Comparison of ENCODE assay signal across 31 cellular contexts in genomic region chr10:63474488-63474887, GRCh38.
"Had no signal": no experiment of that assay in that cellular context is flagged by ENCODE, and none has a peak within 500 bp of the region (broad histone marks: within the 10 kb centered on the region; RNA-seq: fewer than 3 reads in every experiment).

No MANE protein-coding gene starts in this region.

- H3K36me3 ChIP-seq: ascending aorta, breast epithelium, cardiac muscle cell, colonic mucosa, esophagus muscularis mucosa, gastrocnemius medialis, heart left ventricle had no signal

- H3K27ac ChIP-seq: ascending aorta, breast epithelium, cardiac muscle cell, colonic mucosa, esophagus muscularis mucosa, foreskin keratinocyte, gastrocnemius medialis, heart left ventricle had no signal

- H3K4me3 ChIP-seq: ascending aorta, breast epithelium, cardiac muscle cell, colonic mucosa, esophagus muscularis mucosa, gastrocnemius medialis, heart left ventricle had no signal

- H3K4me1 ChIP-seq: breast epithelium, colonic mucosa, foreskin keratinocyte had no signal

- ATAC-seq: activated CD4-positive, alpha-beta T cell treated with anti-CD3 and anti-CD28 coated beads for 36 hours; activated CD8-positive, alpha-beta memory T cell treated with anti-CD3 and anti-CD28 coated beads, Interleukin-2, amount 10 ng/mL, durations not matched to agents 7 days and 5 days; activated CD8-positive, alpha-beta T cell treated with anti-CD3 and anti-CD28 coated beads, Interleukin-2, amount 10 ng/mL, durations not matched to agents 7 days and 5 days; activated naive CD4-positive, alpha-beta T cell treated with anti-CD3 and anti-CD28 coated beads, Interleukin-2, amount 50 U/mL, for 72 hours; foreskin keratinocyte; gastrocnemius medialis; heart left ventricle had no signal

- H3K27ac Mint-ChIP-seq: activated CD4-positive, alpha-beta memory T cell treated with anti-CD3 and anti-CD28 coated beads for 36 hours; activated CD4-positive, alpha-beta T cell treated with anti-CD3 and anti-CD28 coated beads for 36 hours; activated CD4-positive, alpha-beta T cell treated with anti-CD3 and anti-CD28 coated beads, Interleukin-2, amount 10 ng/mL, durations not matched to agents 24 days and 14 days; activated CD8-positive, alpha-beta memory T cell treated with anti-CD3 and anti-CD28 coated beads, Interleukin-2, amount 10 ng/mL, durations not matched to agents 7 days and 5 days; activated CD8-positive, alpha-beta T cell treated with anti-CD3 and anti-CD28 coated beads, Interleukin-2, amount 10 ng/mL, durations not matched to agents 7 days and 5 days; activated naive CD4-positive, alpha-beta T cell treated with anti-CD3 and anti-CD28 coated beads, Interleukin-2, amount 10 ng/mL, durations not matched to agents 7 days and 5 days; activated naive CD4-positive, alpha-beta T cell treated with anti-CD3 and anti-CD28 coated beads, Interleukin-2, amount 50 U/mL, for 72 hours; activated naive CD8-positive, alpha-beta T cell treated with anti-CD3 and anti-CD28 coated beads, Interleukin-2, amount 10 ng/mL, durations not matched to agents 7 days and 5 days; activated T-helper 1 cell treated with anti-CD3 and anti-CD28 coated beads, Interleukin-12 subunit alpha, Interleukin-12 subunit beta, Interleukin-2, Interleukin-4 antibody, amounts not matched to agents 30 ng/mL and 10 ng/mL and 1 ng/mL, durations not matched to agents 14 hours and 24 hours and 36 hours; activated T-helper 2 cell treated with anti-CD3 and anti-CD28 coated beads, Interferon-gamma antibody, Interleukin-2, Interleukin-4, amounts not matched to agents 10 μg/mL and 5 μg/mL and 100 μg/mL, durations not matched to agents 14 hours and 24 hours and 36 hours; brain had no signal

- H3K4me1 Mint-ChIP-seq: activated naive CD4-positive, alpha-beta T cell treated with anti-CD3 and anti-CD28 coated beads, Interleukin-2, amount 10 ng/mL, durations not matched to agents 7 days and 5 days had no signal

- H3K9me3 Mint-ChIP-seq: activated CD4-positive, alpha-beta memory T cell treated with anti-CD3 and anti-CD28 coated beads for 36 hours; activated CD4-positive, alpha-beta T cell treated with anti-CD3 and anti-CD28 coated beads, Interleukin-2, amount 10 ng/mL, durations not matched to agents 24 days and 14 days; activated naive CD4-positive, alpha-beta T cell treated with anti-CD3 and anti-CD28 coated beads, Interleukin-2, amount 10 ng/mL, durations not matched to agents 7 days and 5 days; activated naive CD4-positive, alpha-beta T cell treated with anti-CD3 and anti-CD28 coated beads, Interleukin-2, amount 50 U/mL, for 72 hours; activated naive CD8-positive, alpha-beta T cell treated with anti-CD3 and anti-CD28 coated beads, Interleukin-2, amount 10 ng/mL, durations not matched to agents 7 days and 5 days; activated T-helper 1 cell treated with anti-CD3 and anti-CD28 coated beads, Interleukin-12 subunit alpha, Interleukin-12 subunit beta, Interleukin-2, Interleukin-4 antibody, amounts not matched to agents 30 ng/mL and 10 ng/mL and 1 ng/mL, durations not matched to agents 14 hours and 24 hours and 36 hours; activated T-helper 2 cell treated with anti-CD3 and anti-CD28 coated beads, Interferon-gamma antibody, Interleukin-2, Interleukin-4, amounts not matched to agents 10 μg/mL and 5 μg/mL and 100 μg/mL, durations not matched to agents 14 hours and 24 hours and 36 hours had no signal

- H3K27me3 ChIP-seq: ascending aorta, breast epithelium, cardiac muscle cell, colonic mucosa, esophagus muscularis mucosa, foreskin keratinocyte, gastrocnemius medialis, heart left ventricle had no signal

- H3K36me3 Mint-ChIP-seq: activated CD4-positive, alpha-beta memory T cell treated with anti-CD3 and anti-CD28 coated beads for 36 hours; activated naive CD4-positive, alpha-beta T cell treated with anti-CD3 and anti-CD28 coated beads, Interleukin-2, amount 10 ng/mL, durations not matched to agents 7 days and 5 days; activated naive CD4-positive, alpha-beta T cell treated with anti-CD3 and anti-CD28 coated beads, Interleukin-2, amount 50 U/mL, for 72 hours had no signal

- H3K4me3 Mint-ChIP-seq: activated CD4-positive, alpha-beta memory T cell treated with anti-CD3 and anti-CD28 coated beads for 36 hours; activated CD4-positive, alpha-beta T cell treated with anti-CD3 and anti-CD28 coated beads for 36 hours; activated CD4-positive, alpha-beta T cell treated with anti-CD3 and anti-CD28 coated beads, Interleukin-2, amount 10 ng/mL, durations not matched to agents 24 days and 14 days; activated CD8-positive, alpha-beta memory T cell treated with anti-CD3 and anti-CD28 coated beads, Interleukin-2, amount 10 ng/mL, durations not matched to agents 7 days and 5 days; activated CD8-positive, alpha-beta T cell treated with anti-CD3 and anti-CD28 coated beads, Interleukin-2, amount 10 ng/mL, durations not matched to agents 7 days and 5 days; activated naive CD4-positive, alpha-beta T cell treated with anti-CD3 and anti-CD28 coated beads, Interleukin-2, amount 10 ng/mL, durations not matched to agents 7 days and 5 days; activated naive CD8-positive, alpha-beta T cell treated with anti-CD3 and anti-CD28 coated beads, Interleukin-2, amount 10 ng/mL, durations not matched to agents 7 days and 5 days; activated T-helper 1 cell treated with anti-CD3 and anti-CD28 coated beads, Interleukin-12 subunit alpha, Interleukin-12 subunit beta, Interleukin-2, Interleukin-4 antibody, amounts not matched to agents 30 ng/mL and 10 ng/mL and 1 ng/mL, durations not matched to agents 14 hours and 24 hours and 36 hours; brain had no signal

- H3K9me3 ChIP-seq: ascending aorta, breast epithelium, colonic mucosa, esophagus muscularis mucosa, gastrocnemius medialis had no signal

- DNase-seq: activated CD4-positive, alpha-beta memory T cell treated with anti-CD3 and anti-CD28 coated beads for 36 hours; activated CD4-positive, alpha-beta T cell treated with anti-CD3 and anti-CD28 coated beads for 36 hours; activated CD4-positive, alpha-beta T cell treated with anti-CD3 and anti-CD28 coated beads, Interleukin-2, amount 10 ng/mL, durations not matched to agents 24 days and 14 days; activated CD4-positive, CD25-positive, alpha-beta regulatory T cell; activated CD4-positive, CD25-positive, alpha-beta regulatory T cell treated with anti-CD3 and anti-CD28 coated beads, Interleukin-2, amount 50 U/mL, for 72 hours; activated CD8-positive, alpha-beta memory T cell treated with anti-CD3 and anti-CD28 coated beads, Interleukin-2, amount 10 ng/mL, durations not matched to agents 7 days and 5 days; activated CD8-positive, alpha-beta memory T cell treated with anti-CD3 and anti-CD28 coated beads, Interleukin-2, amount 50 U/mL, for 4 hours; activated CD8-positive, alpha-beta T cell treated with anti-CD3 and anti-CD28 coated beads, Interleukin-2, amount 10 ng/mL, durations not matched to agents 7 days and 5 days; activated effector memory CD4-positive, alpha-beta T cell treated with anti-CD3 and anti-CD28 coated beads, Interleukin-2, amount 50 U/mL, for 16 hours; activated naive CD4-positive, alpha-beta T cell treated with anti-CD3 and anti-CD28 coated beads, Interleukin-2, amount 10 ng/mL, durations not matched to agents 7 days and 5 days; activated naive CD8-positive, alpha-beta T cell treated with anti-CD3 and anti-CD28 coated beads, Interleukin-2, amount 10 ng/mL, durations not matched to agents 7 days and 5 days; activated T-cell treated with anti-CD3 and anti-CD28 coated beads, Interleukin-2, amount 50 U/mL, for 1 hour; activated T-cell treated with anti-CD3 and anti-CD28 coated beads, Interleukin-2, amount 50 U/mL, for 48 hours; central memory CD4-positive, alpha-beta T cell; cerebellar nuclear complex; colonic mucosa; effector memory CD4-positive, alpha-beta T cell; erythroblast; foreskin keratinocyte; gastrocnemius medialis; glutamatergic neuron; heart left ventricle; T-helper 2 cell had no signal

- H3K27me3 Mint-ChIP-seq: activated CD4-positive, alpha-beta memory T cell treated with anti-CD3 and anti-CD28 coated beads for 36 hours; activated CD4-positive, alpha-beta T cell treated with anti-CD3 and anti-CD28 coated beads for 36 hours; activated CD4-positive, alpha-beta T cell treated with anti-CD3 and anti-CD28 coated beads, Interleukin-2, amount 10 ng/mL, durations not matched to agents 24 days and 14 days; activated CD8-positive, alpha-beta memory T cell treated with anti-CD3 and anti-CD28 coated beads, Interleukin-2, amount 10 ng/mL, durations not matched to agents 7 days and 5 days; activated naive CD4-positive, alpha-beta T cell treated with anti-CD3 and anti-CD28 coated beads, Interleukin-2, amount 10 ng/mL, durations not matched to agents 7 days and 5 days; activated naive CD8-positive, alpha-beta T cell treated with anti-CD3 and anti-CD28 coated beads, Interleukin-2, amount 10 ng/mL, durations not matched to agents 7 days and 5 days; brain had no signal
